ENCODE assay signal across 9 cellular contexts in genomic region chr19:46639356-46640061, GRCh38. TPM values are rescaled to one million over a fixed set of nuclear protein-coding genes. Genes with fewer than 3 reads are reported as not detected.
DNase-seq lines count a peak whose midpoint lies in the region; ATAC-seq, FAIRE-seq and TF ChIP-seq lines count a peak whose summit lies in the region.
"Had no signal": no experiment of that assay in that cellular context is flagged by ENCODE, and none has a peak within 500 bp of the region (broad histone marks: within the 10 kb centered on the region; RNA-seq: fewer than 3 reads in every experiment).

No MANE protein-coding gene starts in this region.

- FAIRE-seq in H54 (lab: Jason Lieb, UNC) = no peak

- H3K9me3 ChIP-seq in MM.1S (replicated peaks; ENCODE audit: insufficient read depth, low read length) = no peaks in the 10 kb centered on the region
- H3K9me3 ChIP-seq in body of pancreas = no peaks in the 10 kb centered on the region
- no peaks in the 10 kb centered on the region for H3K9me3 ChIP-seq in thoracic aorta

- intact Hi-C loops in body of pancreas (cut with DNase I) = no loop called here

- peak; percentile 31 for ATAC-seq in body of pancreas
- peak; percentile 5 for ATAC-seq in thoracic aorta (ENCODE audit: insufficient number of reproducible peaks, low FRiP score, low read depth)

- no peak overlapping the region for H3K9ac ChIP-seq in MM.1S (ENCODE audit: low read length)

- H3K4me3 ChIP-seq in MM.1S (ENCODE audit: low read length) (peak overlapping the region; percentile 61), body of pancreas (no peak overlapping the region), thoracic aorta (peak overlapping the region; percentile 78)

- no peaks in the 10 kb centered on the region for H3K9me2 ChIP-seq in MM.1S (replicated peaks; ENCODE audit: insufficient read depth, low read length)

- peaks cover 7% of the 10 kb centered on the region for H3F3A ChIP-seq in MM.1S (ENCODE audit: insufficient read depth, low read length)

- DNase-seq in NCI-H146 (lab: John Stamatoyannopoulos, UW) (peak; percentile 45), NCI-H146 treated with DMSO at 0.1 percent for 48 hours (lab: John Stamatoyannopoulos, UW; ENCODE audit: unreplicated experiment) (no peak), MM.1S (no peak), body of pancreas (peak in 2 of 4 donors; percentile 22 to 44), kidney tubule cell (ENCODE audit: low spot score) (peak; percentile 50), thoracic aorta (ENCODE audit: low spot score) (no peak), H54 (ENCODE audit: insufficient read length, low spot score) (no peak), inferior parietal cortex (ENCODE audit: extremely low spot score) (no peak)

- H2AFZ ChIP-seq in MM.1S (ENCODE audit: low read length) = peak overlapping the region; percentile 40

- peak overlapping the region; percentile 92 for H3K4me2 ChIP-seq in MM.1S (ENCODE audit: low read depth, low read length)

- TF ChIP-seq CTCF in MM.1S (IDR thresholded peaks at IDR 0.05; ENCODE audit: low read length) (no peak), body of pancreas (IDR thresholded peaks at IDR 0.05) (no peak), thoracic aorta (IDR thresholded peaks at IDR 0.05) (no peak)

- H4K20me1 ChIP-seq in MM.1S (ENCODE audit: insufficient read depth, low read length) = no peaks in the 10 kb centered on the region

- H3K4me1 ChIP-seq in MM.1S (ENCODE audit: low read length) (peaks cover 13% of the 10 kb centered on the region), body of pancreas (peaks cover 22% of the 10 kb centered on the region), thoracic aorta (ENCODE audit: control insufficient read depth in 1 of 2, low read depth in 2 of 2) (peaks cover 10 to 63% of the 10 kb centered on the region in 2 donors)

- no peak for TF ChIP-seq POLR2A in body of pancreas (IDR thresholded peaks at IDR 0.05)
- TF ChIP-seq POLR2A in H54 (IDR thresholded peaks at IDR 0.05; ENCODE audit: low read depth, low read length) = no peak

- 3 to 6% methylated on average over 9 to 39 of the region's 44 CpGs for WGBS in body of pancreas, 2 donors

- H3K27ac ChIP-seq in MM.1S (ENCODE audit: low read length) (no peak overlapping the region), body of pancreas (peak overlapping the region in 1 of 4 donors; percentile 2), thoracic aorta (peak overlapping the region; percentile 88 to 90)
- H3K27ac ChIP-seq: C4-2B had no signal

- H3K79me2 ChIP-seq in MM.1S (ENCODE audit: low read length) = no peaks in the 10 kb centered on the region

- no peaks in the 10 kb centered on the region for H3K36me3 ChIP-seq in MM.1S (replicated peaks; ENCODE audit: insufficient read depth, low read length)
- H3K36me3 ChIP-seq in body of pancreas (replicated peaks in 1 of 2; ENCODE audit: insufficient read depth in 1 of 2, low read depth in 2 of 2) = no peaks in the 10 kb centered on the region
- no peaks in the 10 kb centered on the region for H3K36me3 ChIP-seq in thoracic aorta

- peaks cover 81% of the 10 kb centered on the region for H3K27me3 ChIP-seq in MM.1S (replicated peaks; ENCODE audit: insufficient read depth, low read length)
- peaks cover 0 to 8% of the 10 kb centered on the region in 2 donors for H3K27me3 ChIP-seq in body of pancreas
- H3K27me3 ChIP-seq in thoracic aorta (replicated peaks; ENCODE audit: insufficient read depth) = no peaks in the 10 kb centered on the region

RNA-seq across cellular contexts. Expression of gene GNG8, which starts 3.5 kb away (rescaled TPM):
- not detected for total RNA-seq in body of pancreas
- total RNA-seq in thoracic aorta = not detected

RNA-seq across cellular contexts. Expression of gene PTGIR, which starts 14.6 kb away (rescaled TPM):
- total RNA-seq in body of pancreas = 1 to 10 TPM; 5.3 to 9.6 TPM
- total RNA-seq in thoracic aorta = 100 to 1,000 TPM; 106 to 207 TPM

RNA-seq across cellular contexts. Expression of gene DACT3, which starts 21.5 kb away (rescaled TPM):
- total RNA-seq in body of pancreas (1 to 10 TPM in 1 of 2 donors, under 1 TPM in 1; 0.99 to 4.4 TPM), thoracic aorta (100 to 1,000 TPM; 118 to 138 TPM)

RNA-seq across cellular contexts. Expression of gene CALM3, which starts 38.4 kb away (rescaled TPM):
- total RNA-seq in body of pancreas (10 to 100 TPM; 70.5 to 79.6 TPM), thoracic aorta (100 to 1,000 TPM; 181 to 202 TPM)

Comparison
In these comparisons a context has a peak if more than half of its experiments do, and no peak if none do; other contexts are left out.
1. DNase-seq: peak in NCI-H146 (single experiment) and kidney tubule cell (single experiment); none in NCI-H146 treated with DMSO at 0.1 percent for 48 hours (single experiment), MM.1S (single experiment), thoracic aorta (single experiment), H54 (single experiment) and inferior parietal cortex (single experiment).
2. H3K4me3 ChIP-seq: peak in MM.1S (single experiment) and thoracic aorta (single experiment); none in body of pancreas (0 of 2).
3. RNA of gene PTGIR, which starts 14.6 kb away (total RNA-seq): 106 to 207 TPM in thoracic aorta; 5.3 to 9.6 TPM in body of pancreas; every median in the first group is over 10 times any median in the second.
4. RNA of gene DACT3, which starts 21.5 kb away (total RNA-seq): 118 to 138 TPM in thoracic aorta; 0.99 to 4.4 TPM in body of pancreas; every median in the first group is over 10 times any median in the second.